Comparison of ENCODE assay signal across 8 cellular contexts in genomic region chr13:35953537-35954206, GRCh38.
DNase-seq lines count a peak whose midpoint lies in the region; ATAC-seq and TF ChIP-seq lines count a peak whose summit lies in the region.

No MANE protein-coding gene starts in this region.

- no peaks in the 10 kb centered on the region for H3K27me3 ChIP-seq in SJCRH30

- no peaks in the 10 kb centered on the region for H3K27me3 Mint-ChIP-seq in neural crest cell (ENCODE audit: low read depth)
- no peaks in the 10 kb centered on the region for H3K27me3 Mint-ChIP-seq in effector memory CD8-positive, alpha-beta T cell

- peak; percentile 57 for DNase-seq in NAMALWA (ENCODE audit: low spot score)
- peak; percentile 88 to 96 for DNase-seq in SJCRH30
- DNase-seq in fibroblast of pulmonary artery (ENCODE audit: low read depth), result peak; percentile 96
- DNase-seq in neural crest cell (ENCODE audit: low read depth, low spot score), result peak; percentile 55
- DNase-seq in stimulated activated CD4-positive, alpha-beta T cell treated with anti-CD3 and anti-CD28 coated beads, Interleukin-4, amount 100 ng/mL, for 24 hours, result no peak
- DNase-seq in stimulated activated CD4-positive, alpha-beta T cell treated with anti-CD3 and anti-CD28 coated beads, Interleukin-4, amount 100 ng/mL, for 1 hour, result no peak
- DNase-seq in effector memory CD8-positive, alpha-beta T cell, result no peak

- peak overlapping the region; percentile 35 for H3K4me3 ChIP-seq in SJCRH30
- peak overlapping the region; percentile 34 for H3K4me3 ChIP-seq in fibroblast of pulmonary artery (replicated peaks; ENCODE audit: low read depth, low read length)

- ATAC-seq in effector memory CD8-positive, alpha-beta T cell (replicated peaks), result no peak

- H3K4me1 Mint-ChIP-seq in neural crest cell, result peaks cover 9% of the 10 kb centered on the region
- no peaks in the 10 kb centered on the region for H3K4me1 Mint-ChIP-seq in effector memory CD8-positive, alpha-beta T cell (ENCODE audit: low read depth in 2 of 2)

- H3K36me3 Mint-ChIP-seq in neural crest cell (ENCODE audit: low read depth), result no peaks in the 10 kb centered on the region
- no peaks in the 10 kb centered on the region for H3K36me3 Mint-ChIP-seq in effector memory CD8-positive, alpha-beta T cell (ENCODE audit: insufficient read depth)

- H3K27ac ChIP-seq in SJCRH30, result no peak overlapping the region

- H3K36me3 ChIP-seq in SJCRH30, result no peaks in the 10 kb centered on the region

- peak overlapping the region; percentile 32 for H3K27ac Mint-ChIP-seq in neural crest cell (ENCODE audit: unreplicated experiment)
- no peak overlapping the region for H3K27ac Mint-ChIP-seq in effector memory CD8-positive, alpha-beta T cell

- TF ChIP-seq CTCF in GM12872 (IDR thresholded peaks at IDR 0.05; ENCODE audit: insufficient read depth, low read depth, low read length) (peak; percentile 44; the same call in 2 of the 3 replicates), fibroblast of pulmonary artery (IDR thresholded peaks at IDR 0.05; ENCODE audit: low read length, missing control alignments) (peak; percentile 79), neural crest cell (conservative IDR thresholded peaks at IDR 0.05) (peak; percentile 68)

- peak overlapping the region; percentile 54 for H3K4me3 Mint-ChIP-seq in neural crest cell
- H3K4me3 Mint-ChIP-seq in effector memory CD8-positive, alpha-beta T cell, result no peak overlapping the region

- H3K9me3 ChIP-seq in SJCRH30 (replicated peaks), result no peaks in the 10 kb centered on the region

- H3K4me1 ChIP-seq in SJCRH30, result 0 out of 2 replicates have a peak, but pooled peaks cover 2% of the 10 kb centered on the region

- no peaks in the 10 kb centered on the region for H3K9me3 Mint-ChIP-seq in neural crest cell
- no peaks in the 10 kb centered on the region for H3K9me3 Mint-ChIP-seq in effector memory CD8-positive, alpha-beta T cell

Comparison
In these comparisons a context has a peak if more than half of its experiments do, and no peak if none do; other contexts are left out.
1. DNase-seq: peak in NAMALWA (single experiment), SJCRH30 (2 of 2), fibroblast of pulmonary artery (single experiment) and neural crest cell (single experiment); none in stimulated activated CD4-positive, alpha-beta T cell treated with anti-CD3 and anti-CD28 coated beads, Interleukin-4, amount 100 ng/mL, for 24 hours (single experiment), stimulated activated CD4-positive, alpha-beta T cell treated with anti-CD3 and anti-CD28 coated beads, Interleukin-4, amount 100 ng/mL, for 1 hour (single experiment) and effector memory CD8-positive, alpha-beta T cell (0 of 3).
2. Peak in every context shown above with its lines, with median percentiles within 50 percentile points of each other: CTCF ChIP-seq.